ENCODE assay signal across 3 cellular contexts in the genomic region with DNA sequence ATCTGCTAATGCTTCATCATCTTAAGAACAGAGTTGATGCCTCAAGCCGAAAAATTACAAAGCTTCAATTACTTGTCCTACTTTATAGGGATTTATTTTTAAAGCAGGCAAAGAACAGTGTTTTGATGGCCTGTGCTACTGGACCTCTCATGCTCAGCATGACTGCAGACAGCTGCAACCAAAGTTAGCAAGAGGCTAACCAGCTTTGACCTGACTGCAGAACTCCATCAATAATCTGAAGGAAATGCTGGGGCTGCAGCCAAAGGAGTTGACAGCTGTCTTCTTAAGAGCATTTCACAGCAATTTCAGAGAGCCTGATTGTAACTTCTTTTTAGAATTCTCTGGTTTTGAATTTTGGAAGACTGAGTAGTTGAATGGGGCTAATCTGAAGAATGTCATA.
TF ChIP-seq lines count a peak whose summit lies in the region.

No MANE protein-coding gene starts in this region.

TF ChIP-seq in liver, 16 proteins besides CTCF, POLR2A, EP300 and RAD21:
- TF ChIP-seq NR2F2 (IDR thresholded peaks at IDR 0.05) (peak; percentile 58), SP1 (IDR thresholded peaks at IDR 0.05) (no peak)

TF ChIP-seq in HepG2, 621 proteins besides CTCF, POLR2A, EP300 and RAD21:
- TF ChIP-seq ZNF75D (CRISPR knock-in tag; IDR thresholded peaks at IDR 0.05; ENCODE audit: borderline replicate concordance) (no peak), FOSL1 (CRISPR knock-in tag; IDR thresholded peaks at IDR 0.05; ENCODE audit: borderline replicate concordance) (no peak)
- TF ChIP-seq, protein P1, sequence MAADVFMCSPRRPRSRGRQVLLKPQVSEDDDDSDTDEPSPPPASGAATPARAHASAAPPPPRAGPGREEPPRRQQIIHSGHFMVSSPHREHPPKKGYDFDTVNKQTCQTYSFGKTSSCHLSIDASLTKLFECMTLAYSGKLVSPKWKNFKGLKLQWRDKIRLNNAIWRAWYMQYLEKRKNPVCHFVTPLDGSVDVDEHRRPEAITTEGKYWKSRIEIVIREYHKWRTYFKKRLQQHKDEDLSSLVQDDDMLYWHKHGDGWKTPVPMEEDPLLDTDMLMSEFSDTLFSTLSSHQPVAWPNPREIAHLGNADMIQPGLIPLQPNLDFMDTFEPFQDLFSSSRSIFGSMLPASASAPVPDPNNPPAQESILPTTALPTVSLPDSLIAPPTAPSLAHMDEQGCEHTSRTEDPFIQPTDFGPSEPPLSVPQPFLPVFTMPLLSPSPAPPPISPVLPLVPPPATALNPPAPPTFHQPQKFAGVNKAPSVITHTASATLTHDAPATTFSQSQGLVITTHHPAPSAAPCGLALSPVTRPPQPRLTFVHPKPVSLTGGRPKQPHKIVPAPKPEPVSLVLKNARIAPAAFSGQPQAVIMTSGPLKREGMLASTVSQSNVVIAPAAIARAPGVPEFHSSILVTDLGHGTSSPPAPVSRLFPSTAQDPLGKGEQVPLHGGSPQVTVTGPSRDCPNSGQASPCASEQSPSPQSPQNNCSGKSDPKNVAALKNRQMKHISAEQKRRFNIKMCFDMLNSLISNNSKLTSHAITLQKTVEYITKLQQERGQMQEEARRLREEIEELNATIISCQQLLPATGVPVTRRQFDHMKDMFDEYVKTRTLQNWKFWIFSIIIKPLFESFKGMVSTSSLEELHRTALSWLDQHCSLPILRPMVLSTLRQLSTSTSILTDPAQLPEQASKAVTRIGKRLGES (CRISPR knock-in tag; IDR thresholded peaks at IDR 0.05; ENCODE audit: borderline replicate concordance) = no peak

TF ChIP-seq in neural cell, 6 proteins besides CTCF, POLR2A, EP300 and RAD21:
- TF ChIP-seq POLR2AphosphoS5 (IDR thresholded peaks at IDR 0.05) (no peak), MXI1 (conservative IDR thresholded peaks at IDR 0.05; ENCODE audit: poor library complexity, severe bottlenecking) (no peak)
- TF ChIP-seq, protein P2, sequence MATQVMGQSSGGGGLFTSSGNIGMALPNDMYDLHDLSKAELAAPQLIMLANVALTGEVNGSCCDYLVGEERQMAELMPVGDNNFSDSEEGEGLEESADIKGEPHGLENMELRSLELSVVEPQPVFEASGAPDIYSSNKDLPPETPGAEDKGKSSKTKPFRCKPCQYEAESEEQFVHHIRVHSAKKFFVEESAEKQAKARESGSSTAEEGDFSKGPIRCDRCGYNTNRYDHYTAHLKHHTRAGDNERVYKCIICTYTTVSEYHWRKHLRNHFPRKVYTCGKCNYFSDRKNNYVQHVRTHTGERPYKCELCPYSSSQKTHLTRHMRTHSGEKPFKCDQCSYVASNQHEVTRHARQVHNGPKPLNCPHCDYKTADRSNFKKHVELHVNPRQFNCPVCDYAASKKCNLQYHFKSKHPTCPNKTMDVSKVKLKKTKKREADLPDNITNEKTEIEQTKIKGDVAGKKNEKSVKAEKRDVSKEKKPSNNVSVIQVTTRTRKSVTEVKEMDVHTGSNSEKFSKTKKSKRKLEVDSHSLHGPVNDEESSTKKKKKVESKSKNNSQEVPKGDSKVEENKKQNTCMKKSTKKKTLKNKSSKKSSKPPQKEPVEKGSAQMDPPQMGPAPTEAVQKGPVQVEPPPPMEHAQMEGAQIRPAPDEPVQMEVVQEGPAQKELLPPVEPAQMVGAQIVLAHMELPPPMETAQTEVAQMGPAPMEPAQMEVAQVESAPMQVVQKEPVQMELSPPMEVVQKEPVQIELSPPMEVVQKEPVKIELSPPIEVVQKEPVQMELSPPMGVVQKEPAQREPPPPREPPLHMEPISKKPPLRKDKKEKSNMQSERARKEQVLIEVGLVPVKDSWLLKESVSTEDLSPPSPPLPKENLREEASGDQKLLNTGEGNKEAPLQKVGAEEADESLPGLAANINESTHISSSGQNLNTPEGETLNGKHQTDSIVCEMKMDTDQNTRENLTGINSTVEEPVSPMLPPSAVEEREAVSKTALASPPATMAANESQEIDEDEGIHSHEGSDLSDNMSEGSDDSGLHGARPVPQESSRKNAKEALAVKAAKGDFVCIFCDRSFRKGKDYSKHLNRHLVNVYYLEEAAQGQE (IDR thresholded peaks at IDR 0.05; ENCODE audit: borderline replicate concordance) = no peak
TF ChIP-seq in neural cell: peak in this region for 0.
